Comparison of ENCODE assay signal across 1 cellular context in the genomic region with DNA sequence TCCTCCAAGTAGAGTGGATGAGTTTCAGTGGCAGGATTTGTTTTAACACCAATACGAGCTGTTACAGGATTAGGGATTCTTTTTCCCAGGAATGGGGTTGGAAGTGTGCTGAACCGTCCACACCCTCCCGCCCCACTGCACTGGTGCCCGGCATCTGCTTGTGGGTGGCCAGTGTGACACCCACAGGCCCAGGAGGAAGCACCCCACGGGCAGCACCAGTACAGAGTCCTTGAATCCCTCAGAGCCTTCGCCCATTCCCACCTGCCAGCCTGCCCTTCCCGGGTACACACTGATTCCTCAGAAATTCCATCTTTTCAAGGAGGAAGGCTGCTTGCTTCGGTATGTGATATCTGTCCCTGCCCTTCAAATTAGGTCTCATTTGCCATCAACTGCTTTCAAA.
TF ChIP-seq lines count a peak whose summit lies in the region.

No MANE protein-coding gene starts in this region.

TF ChIP-seq in SK-N-SH, 30 proteins besides CTCF, POLR2A, EP300 and RAD21 (continued from another document):
- TF ChIP-seq MEF2A (IDR thresholded peaks at IDR 0.05; ENCODE audit: borderline replicate concordance, low read depth) (no peak), GABPA (IDR thresholded peaks at IDR 0.05; ENCODE audit: low read depth) (no peak)
TF ChIP-seq in SK-N-SH: peak in this region for 0.
